Comparison of ENCODE assay signal across 18 cellular contexts in genomic region chr1:232980336-232980978, GRCh38. TPM values are rescaled to one million over a fixed set of nuclear protein-coding genes. Genes with fewer than 3 reads are reported as not detected.
A peak's percentile ranks its signal among the peaks of the same experiment; 100 is the strongest.
DNase-seq lines count a peak whose midpoint lies in the region; ATAC-seq and TF ChIP-seq lines count a peak whose summit lies in the region.
"Had no signal": no experiment of that assay in that cellular context is flagged by ENCODE, and none has a peak within 500 bp of the region (broad histone marks: within the 10 kb centered on the region; RNA-seq: fewer than 3 reads in every experiment).

No MANE protein-coding gene starts in this region.

- no peaks in the 10 kb centered on the region for H3K9me3 Mint-ChIP-seq in activated CD8-positive, alpha-beta T cell treated with anti-CD3 and anti-CD28 coated beads, Interleukin-2, amount 10 ng/mL, durations not matched to agents 7 days and 5 days (ENCODE audit: insufficient read depth)
- H3K9me3 Mint-ChIP-seq: activated naive CD8-positive, alpha-beta T cell treated with anti-CD3 and anti-CD28 coated beads, Interleukin-2, amount 50 U/mL, for 24 hours; activated T-cell treated with anti-CD3 and anti-CD28 coated beads, Interleukin-2, amount 50 U/mL, for 24 hours; CD8-positive, alpha-beta T cell; memory B cell had no signal

- H3K27ac Mint-ChIP-seq in activated CD8-positive, alpha-beta T cell treated with anti-CD3 and anti-CD28 coated beads, Interleukin-2, amount 10 ng/mL, durations not matched to agents 7 days and 5 days: peak overlapping the region; percentile 19
- H3K27ac Mint-ChIP-seq: activated naive CD8-positive, alpha-beta T cell treated with anti-CD3 and anti-CD28 coated beads, Interleukin-2, amount 50 U/mL, for 24 hours; activated T-cell treated with anti-CD3 and anti-CD28 coated beads, Interleukin-2, amount 50 U/mL, for 24 hours; memory B cell had no signal

- peaks cover 22% of the 10 kb centered on the region for H3K4me1 Mint-ChIP-seq in activated CD8-positive, alpha-beta T cell treated with anti-CD3 and anti-CD28 coated beads, Interleukin-2, amount 10 ng/mL, durations not matched to agents 7 days and 5 days (ENCODE audit: low read depth)

- peaks cover 34% of the 10 kb centered on the region for H3K36me3 Mint-ChIP-seq in activated CD8-positive, alpha-beta T cell treated with anti-CD3 and anti-CD28 coated beads, Interleukin-2, amount 10 ng/mL, durations not matched to agents 7 days and 5 days (ENCODE audit: low read depth)

- TF ChIP-seq CTCF in right atrium auricular region (IDR thresholded peaks at IDR 0.05): peak in 1 of 2 donors; percentile 52
- no peak for TF ChIP-seq CTCF in left ventricle myocardium inferior (IDR thresholded peaks at IDR 0.05; ENCODE audit: borderline replicate concordance)
- TF ChIP-seq CTCF in thyroid gland (IDR thresholded peaks at IDR 0.05): peak in 2 of 6 experiments; percentile 15 to 23

- DNase-seq in right atrium auricular region (ENCODE audit: low spot score) (peak; percentile 59), left ventricle myocardium inferior (no peak), iris pigment epithelial cell (ENCODE audit: low read depth) (peak; percentile 26), thyroid gland (peak; percentile 56 to 61), DMS53 treated with DMSO at 0.1 percent for 48 hours (lab: John Stamatoyannopoulos, UW; ENCODE audit: unreplicated experiment) (no peak), 8988T (no peak)
- DNase-seq in activated CD8-positive, alpha-beta T cell treated with anti-CD3 and anti-CD28 coated beads, Interleukin-2, amount 10 ng/mL, durations not matched to agents 7 days and 5 days: no peak
- no peak for DNase-seq in activated effector memory CD4-positive, alpha-beta T cell treated with Interleukin-2 at 50 U/mL for 16 hours
- DNase-seq: activated CD4-positive, alpha-beta T cell treated with anti-CD3 and anti-CD28 coated beads for 48 hours; activated naive CD8-positive, alpha-beta T cell treated with anti-CD3 and anti-CD28 coated beads, Interleukin-2, amount 50 U/mL, for 24 hours; activated T-cell treated with anti-CD3 and anti-CD28 coated beads, Interleukin-2, amount 50 U/mL, for 24 hours; CD8-positive, alpha-beta T cell; gastrocnemius medialis; NCI-H1092; SHP77; small intestine; stimulated activated naive CD8-positive, alpha-beta T cell treated with anti-CD3 and anti-CD28 coated beads, Interleukin-15, Interleukin-2, amounts not matched to agents 100 U/mL and 50 U/mL, for 24 hours had no signal

- peaks cover 0 to 16% of the 10 kb centered on the region in 2 donors for H3K4me1 ChIP-seq in right atrium auricular region
- peaks cover 12% of the 10 kb centered on the region for H3K4me1 ChIP-seq in left ventricle myocardium inferior
- H3K4me1 ChIP-seq in thyroid gland: peaks cover 0 to 11% of the 10 kb centered on the region in 2 donors

- H3K36me3 ChIP-seq in right atrium auricular region (no peaks in the 10 kb centered on the region), left ventricle myocardium inferior (peaks cover 16% of the 10 kb centered on the region), thyroid gland (peaks cover 0 to 3% of the 10 kb centered on the region in 2 donors)

- H3K27me3 Mint-ChIP-seq in activated CD8-positive, alpha-beta T cell treated with anti-CD3 and anti-CD28 coated beads, Interleukin-2, amount 10 ng/mL, durations not matched to agents 7 days and 5 days (ENCODE audit: low read depth): no peaks in the 10 kb centered on the region
- H3K27me3 Mint-ChIP-seq: activated naive CD8-positive, alpha-beta T cell treated with anti-CD3 and anti-CD28 coated beads, Interleukin-2, amount 50 U/mL, for 24 hours; activated T-cell treated with anti-CD3 and anti-CD28 coated beads, Interleukin-2, amount 50 U/mL, for 24 hours; memory B cell had no signal

- CTCF ChIA-PET in activated CD8-positive, alpha-beta T cell treated with anti-CD3 and anti-CD28 coated beads, Interleukin-2, amount 10 ng/mL, durations not matched to agents 7 days and 5 days (lab: Charles Lee): no interaction called here

- TF ChIP-seq POLR2A in thyroid gland (IDR thresholded peaks at IDR 0.05): no peak

- intact Hi-C loops in left ventricle myocardium inferior (cut with micrococcal nuclease): no loop called here
- intact Hi-C loops in thyroid gland (cut with DNase I): no loop called here

- H3K27ac ChIP-seq in right atrium auricular region: no peak overlapping the region
- H3K27ac ChIP-seq in left ventricle myocardium inferior (replicated peaks): no peak overlapping the region
- H3K27ac ChIP-seq in thyroid gland: no peak overlapping the region
- H3K27ac ChIP-seq: gastrocnemius medialis had no signal

- 54 to 66% methylated on average over 14 of the region's 14 CpGs for WGBS in thyroid gland, 2 donors

- POLR2A ChIA-PET in activated CD8-positive, alpha-beta T cell treated with anti-CD3 and anti-CD28 coated beads, Interleukin-2, amount 10 ng/mL, durations not matched to agents 7 days and 5 days (lab: Charles Lee): no interaction called here

- H3K27me3 ChIP-seq in right atrium auricular region: no peaks in the 10 kb centered on the region
- no peaks in the 10 kb centered on the region for H3K27me3 ChIP-seq in left ventricle myocardium inferior (ENCODE audit: low read depth)
- H3K27me3 ChIP-seq in thyroid gland: no peaks in the 10 kb centered on the region
- H3K27me3 ChIP-seq: gastrocnemius medialis had no signal

- H3K4me3 ChIP-seq in right atrium auricular region (no peak overlapping the region), left ventricle myocardium inferior (no peak overlapping the region), thyroid gland (replicated peaks in 1 of 3) (no peak overlapping the region)
- H3K4me3 ChIP-seq: gastrocnemius medialis had no signal

- H3K9me3 ChIP-seq in right atrium auricular region (no peaks in the 10 kb centered on the region), left ventricle myocardium inferior (replicated peaks) (no peaks in the 10 kb centered on the region), thyroid gland (no peaks in the 10 kb centered on the region)
- H3K9me3 ChIP-seq: gastrocnemius medialis had no signal

- H3K4me3 Mint-ChIP-seq in activated CD8-positive, alpha-beta T cell treated with anti-CD3 and anti-CD28 coated beads, Interleukin-2, amount 10 ng/mL, durations not matched to agents 7 days and 5 days: no peak overlapping the region
- H3K4me3 Mint-ChIP-seq: activated naive CD8-positive, alpha-beta T cell treated with anti-CD3 and anti-CD28 coated beads, Interleukin-2, amount 50 U/mL, for 24 hours; activated T-cell treated with anti-CD3 and anti-CD28 coated beads, Interleukin-2, amount 50 U/mL, for 24 hours; CD8-positive, alpha-beta T cell; memory B cell had no signal

- ATAC-seq in activated CD8-positive, alpha-beta T cell treated with anti-CD3 and anti-CD28 coated beads, Interleukin-2, amount 10 ng/mL, durations not matched to agents 7 days and 5 days: no peak
- ATAC-seq: activated naive CD8-positive, alpha-beta T cell treated with anti-CD3 and anti-CD28 coated beads, Interleukin-2, amount 50 U/mL, for 24 hours; CD8-positive, alpha-beta T cell; gastrocnemius medialis; stimulated activated naive CD8-positive, alpha-beta T cell treated with anti-CD3 and anti-CD28 coated beads, Interleukin-15, Interleukin-2, amounts not matched to agents 100 U/mL and 50 U/mL, for 24 hours had no signal

RNA-seq across cellular contexts. Expression of gene NTPCR, which starts 30.0 kb away (rescaled TPM):
- total RNA-seq in right atrium auricular region (10 to 100 TPM; 27.3 to 39.3 TPM), left ventricle myocardium inferior (47.6 TPM), thyroid gland (10 to 100 TPM; 32.3 to 53.5 (median 43.5) TPM)
- total RNA-seq in activated CD8-positive, alpha-beta T cell treated with anti-CD3 and anti-CD28 coated beads, Interleukin-2, amount 10 ng/mL, durations not matched to agents 7 days and 5 days: 10 to 100 TPM; 21.0 to 23.5 TPM

Comparison
In these comparisons a context has a peak if more than half of its experiments do, and no peak if none do; other contexts are left out.
1. DNase-seq: peak in right atrium auricular region (single experiment), iris pigment epithelial cell (single experiment) and thyroid gland (2 of 2); none in left ventricle myocardium inferior (single experiment), activated CD8-positive, alpha-beta T cell treated with anti-CD3 and anti-CD28 coated beads, Interleukin-2, amount 10 ng/mL, durations not matched to agents 7 days and 5 days (single experiment), DMS53 treated with DMSO at 0.1 percent for 48 hours (single experiment), 8988T (single experiment) and activated effector memory CD4-positive, alpha-beta T cell treated with Interleukin-2 at 50 U/mL for 16 hours (single experiment).